ENCODE assay signal across 1 cellular context in the genomic region with DNA sequence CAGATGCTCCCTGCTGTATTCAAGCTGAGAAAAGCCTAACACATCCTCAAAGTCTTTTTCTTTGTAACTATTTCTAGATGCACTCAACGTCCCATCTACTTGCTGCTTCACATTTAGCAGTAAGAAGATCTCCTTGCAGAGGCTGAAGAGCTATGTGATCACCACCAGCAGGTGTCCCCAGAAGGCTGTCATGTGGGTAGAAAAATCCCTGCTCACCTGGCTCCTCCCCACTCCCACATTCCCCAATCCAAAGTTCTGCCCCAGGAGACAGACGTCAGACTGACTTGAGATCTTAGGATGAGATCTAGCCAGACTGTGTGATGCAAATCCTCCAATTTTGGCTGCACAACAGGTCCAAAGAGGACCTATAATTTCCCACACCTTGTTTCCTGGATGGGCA.
TF ChIP-seq lines count a peak whose summit lies in the region.

No MANE protein-coding gene starts in this region.

TF ChIP-seq in GM23338, 12 proteins besides CTCF, POLR2A, EP300 and RAD21 (continued from another document):
- no peak for TF ChIP-seq ZNF462 (CRISPR knock-in tag; IDR thresholded peaks at IDR 0.05)
- no peak for TF ChIP-seq ZNF114 (CRISPR knock-in tag; IDR thresholded peaks at IDR 0.05)
- TF ChIP-seq, protein P1, sequence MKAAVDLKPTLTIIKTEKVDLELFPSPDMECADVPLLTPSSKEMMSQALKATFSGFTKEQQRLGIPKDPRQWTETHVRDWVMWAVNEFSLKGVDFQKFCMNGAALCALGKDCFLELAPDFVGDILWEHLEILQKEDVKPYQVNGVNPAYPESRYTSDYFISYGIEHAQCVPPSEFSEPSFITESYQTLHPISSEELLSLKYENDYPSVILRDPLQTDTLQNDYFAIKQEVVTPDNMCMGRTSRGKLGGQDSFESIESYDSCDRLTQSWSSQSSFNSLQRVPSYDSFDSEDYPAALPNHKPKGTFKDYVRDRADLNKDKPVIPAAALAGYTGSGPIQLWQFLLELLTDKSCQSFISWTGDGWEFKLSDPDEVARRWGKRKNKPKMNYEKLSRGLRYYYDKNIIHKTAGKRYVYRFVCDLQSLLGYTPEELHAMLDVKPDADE (IDR thresholded peaks at IDR 0.05): no peak
- TF ChIP-seq, protein P2, sequence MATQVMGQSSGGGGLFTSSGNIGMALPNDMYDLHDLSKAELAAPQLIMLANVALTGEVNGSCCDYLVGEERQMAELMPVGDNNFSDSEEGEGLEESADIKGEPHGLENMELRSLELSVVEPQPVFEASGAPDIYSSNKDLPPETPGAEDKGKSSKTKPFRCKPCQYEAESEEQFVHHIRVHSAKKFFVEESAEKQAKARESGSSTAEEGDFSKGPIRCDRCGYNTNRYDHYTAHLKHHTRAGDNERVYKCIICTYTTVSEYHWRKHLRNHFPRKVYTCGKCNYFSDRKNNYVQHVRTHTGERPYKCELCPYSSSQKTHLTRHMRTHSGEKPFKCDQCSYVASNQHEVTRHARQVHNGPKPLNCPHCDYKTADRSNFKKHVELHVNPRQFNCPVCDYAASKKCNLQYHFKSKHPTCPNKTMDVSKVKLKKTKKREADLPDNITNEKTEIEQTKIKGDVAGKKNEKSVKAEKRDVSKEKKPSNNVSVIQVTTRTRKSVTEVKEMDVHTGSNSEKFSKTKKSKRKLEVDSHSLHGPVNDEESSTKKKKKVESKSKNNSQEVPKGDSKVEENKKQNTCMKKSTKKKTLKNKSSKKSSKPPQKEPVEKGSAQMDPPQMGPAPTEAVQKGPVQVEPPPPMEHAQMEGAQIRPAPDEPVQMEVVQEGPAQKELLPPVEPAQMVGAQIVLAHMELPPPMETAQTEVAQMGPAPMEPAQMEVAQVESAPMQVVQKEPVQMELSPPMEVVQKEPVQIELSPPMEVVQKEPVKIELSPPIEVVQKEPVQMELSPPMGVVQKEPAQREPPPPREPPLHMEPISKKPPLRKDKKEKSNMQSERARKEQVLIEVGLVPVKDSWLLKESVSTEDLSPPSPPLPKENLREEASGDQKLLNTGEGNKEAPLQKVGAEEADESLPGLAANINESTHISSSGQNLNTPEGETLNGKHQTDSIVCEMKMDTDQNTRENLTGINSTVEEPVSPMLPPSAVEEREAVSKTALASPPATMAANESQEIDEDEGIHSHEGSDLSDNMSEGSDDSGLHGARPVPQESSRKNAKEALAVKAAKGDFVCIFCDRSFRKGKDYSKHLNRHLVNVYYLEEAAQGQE (IDR thresholded peaks at IDR 0.05; ENCODE audit: unreplicated experiment): no peak
- no peak for TF ChIP-seq ZNF331 (CRISPR knock-in tag; IDR thresholded peaks at IDR 0.05; ENCODE audit: low read depth)
- no peak for TF ChIP-seq CREB1 (CRISPR knock-in tag; IDR thresholded peaks at IDR 0.05; ENCODE audit: low read depth)
- TF ChIP-seq NANOG (IDR thresholded peaks at IDR 0.05; ENCODE audit: borderline replicate concordance): no peak
- no peak for TF ChIP-seq EZH2phosphoT487 (IDR thresholded peaks at IDR 0.05; ENCODE audit: unreplicated experiment)
- no peak for TF ChIP-seq JUNB (IDR thresholded peaks at IDR 0.05; ENCODE audit: unreplicated experiment)
TF ChIP-seq in GM23338: peak in this region for 0.
